Comparison of ENCODE assay signal across 1 cellular context in the genomic region with DNA sequence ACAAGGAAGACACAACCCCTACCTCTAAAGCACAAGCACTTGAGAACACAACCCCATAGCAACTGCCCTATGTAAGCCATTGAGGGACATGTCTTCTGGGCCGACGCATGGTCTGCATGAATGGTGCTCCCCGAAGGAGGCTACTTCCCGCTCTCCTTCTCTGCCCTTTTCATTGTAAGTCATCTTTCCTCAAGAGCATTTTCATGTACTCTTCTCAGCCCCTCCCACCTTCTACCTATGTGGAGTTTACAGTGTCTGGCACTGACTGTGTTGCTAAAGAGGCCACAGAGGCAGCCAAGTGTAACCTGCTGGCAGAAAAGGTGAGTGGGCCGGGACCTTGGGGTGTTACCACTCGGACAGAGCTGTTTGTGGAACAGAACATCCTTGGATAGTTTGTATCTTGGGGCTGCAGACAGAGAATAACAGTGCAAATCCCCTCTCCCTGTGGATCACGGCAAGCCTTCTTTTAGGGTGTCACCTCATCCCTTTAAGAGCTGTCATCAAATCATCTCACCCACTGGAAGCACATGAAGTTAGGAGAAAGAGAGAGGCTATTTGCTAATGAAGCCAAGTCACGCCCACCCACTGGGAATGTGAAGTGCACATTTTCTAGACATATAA.
TF ChIP-seq lines count a peak whose summit lies in the region.

No MANE protein-coding gene starts in this region.

TF ChIP-seq in GM23338, 12 proteins besides CTCF, POLR2A, EP300 and RAD21:
- TF ChIP-seq, protein P1, sequence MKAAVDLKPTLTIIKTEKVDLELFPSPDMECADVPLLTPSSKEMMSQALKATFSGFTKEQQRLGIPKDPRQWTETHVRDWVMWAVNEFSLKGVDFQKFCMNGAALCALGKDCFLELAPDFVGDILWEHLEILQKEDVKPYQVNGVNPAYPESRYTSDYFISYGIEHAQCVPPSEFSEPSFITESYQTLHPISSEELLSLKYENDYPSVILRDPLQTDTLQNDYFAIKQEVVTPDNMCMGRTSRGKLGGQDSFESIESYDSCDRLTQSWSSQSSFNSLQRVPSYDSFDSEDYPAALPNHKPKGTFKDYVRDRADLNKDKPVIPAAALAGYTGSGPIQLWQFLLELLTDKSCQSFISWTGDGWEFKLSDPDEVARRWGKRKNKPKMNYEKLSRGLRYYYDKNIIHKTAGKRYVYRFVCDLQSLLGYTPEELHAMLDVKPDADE (IDR thresholded peaks at IDR 0.05): no peak
- TF ChIP-seq JUNB (IDR thresholded peaks at IDR 0.05; ENCODE audit: unreplicated experiment) (no peak), EZH2 (IDR thresholded peaks at IDR 0.05; ENCODE audit: low read depth, unreplicated experiment) (no peak), NANOG (IDR thresholded peaks at IDR 0.05; ENCODE audit: borderline replicate concordance) (no peak), ZNF331 (CRISPR knock-in tag; IDR thresholded peaks at IDR 0.05; ENCODE audit: low read depth) (no peak), CREB1 (CRISPR knock-in tag; IDR thresholded peaks at IDR 0.05; ENCODE audit: low read depth) (no peak), EZH2phosphoT487 (IDR thresholded peaks at IDR 0.05; ENCODE audit: unreplicated experiment) (no peak), STAT1 (IDR thresholded peaks at IDR 0.05; ENCODE audit: unreplicated experiment) (no peak), ZNF114 (CRISPR knock-in tag; IDR thresholded peaks at IDR 0.05) (no peak), POLR2AphosphoS5 (IDR thresholded peaks at IDR 0.05; ENCODE audit: low read depth) (no peak)
- TF ChIP-seq, protein P2, sequence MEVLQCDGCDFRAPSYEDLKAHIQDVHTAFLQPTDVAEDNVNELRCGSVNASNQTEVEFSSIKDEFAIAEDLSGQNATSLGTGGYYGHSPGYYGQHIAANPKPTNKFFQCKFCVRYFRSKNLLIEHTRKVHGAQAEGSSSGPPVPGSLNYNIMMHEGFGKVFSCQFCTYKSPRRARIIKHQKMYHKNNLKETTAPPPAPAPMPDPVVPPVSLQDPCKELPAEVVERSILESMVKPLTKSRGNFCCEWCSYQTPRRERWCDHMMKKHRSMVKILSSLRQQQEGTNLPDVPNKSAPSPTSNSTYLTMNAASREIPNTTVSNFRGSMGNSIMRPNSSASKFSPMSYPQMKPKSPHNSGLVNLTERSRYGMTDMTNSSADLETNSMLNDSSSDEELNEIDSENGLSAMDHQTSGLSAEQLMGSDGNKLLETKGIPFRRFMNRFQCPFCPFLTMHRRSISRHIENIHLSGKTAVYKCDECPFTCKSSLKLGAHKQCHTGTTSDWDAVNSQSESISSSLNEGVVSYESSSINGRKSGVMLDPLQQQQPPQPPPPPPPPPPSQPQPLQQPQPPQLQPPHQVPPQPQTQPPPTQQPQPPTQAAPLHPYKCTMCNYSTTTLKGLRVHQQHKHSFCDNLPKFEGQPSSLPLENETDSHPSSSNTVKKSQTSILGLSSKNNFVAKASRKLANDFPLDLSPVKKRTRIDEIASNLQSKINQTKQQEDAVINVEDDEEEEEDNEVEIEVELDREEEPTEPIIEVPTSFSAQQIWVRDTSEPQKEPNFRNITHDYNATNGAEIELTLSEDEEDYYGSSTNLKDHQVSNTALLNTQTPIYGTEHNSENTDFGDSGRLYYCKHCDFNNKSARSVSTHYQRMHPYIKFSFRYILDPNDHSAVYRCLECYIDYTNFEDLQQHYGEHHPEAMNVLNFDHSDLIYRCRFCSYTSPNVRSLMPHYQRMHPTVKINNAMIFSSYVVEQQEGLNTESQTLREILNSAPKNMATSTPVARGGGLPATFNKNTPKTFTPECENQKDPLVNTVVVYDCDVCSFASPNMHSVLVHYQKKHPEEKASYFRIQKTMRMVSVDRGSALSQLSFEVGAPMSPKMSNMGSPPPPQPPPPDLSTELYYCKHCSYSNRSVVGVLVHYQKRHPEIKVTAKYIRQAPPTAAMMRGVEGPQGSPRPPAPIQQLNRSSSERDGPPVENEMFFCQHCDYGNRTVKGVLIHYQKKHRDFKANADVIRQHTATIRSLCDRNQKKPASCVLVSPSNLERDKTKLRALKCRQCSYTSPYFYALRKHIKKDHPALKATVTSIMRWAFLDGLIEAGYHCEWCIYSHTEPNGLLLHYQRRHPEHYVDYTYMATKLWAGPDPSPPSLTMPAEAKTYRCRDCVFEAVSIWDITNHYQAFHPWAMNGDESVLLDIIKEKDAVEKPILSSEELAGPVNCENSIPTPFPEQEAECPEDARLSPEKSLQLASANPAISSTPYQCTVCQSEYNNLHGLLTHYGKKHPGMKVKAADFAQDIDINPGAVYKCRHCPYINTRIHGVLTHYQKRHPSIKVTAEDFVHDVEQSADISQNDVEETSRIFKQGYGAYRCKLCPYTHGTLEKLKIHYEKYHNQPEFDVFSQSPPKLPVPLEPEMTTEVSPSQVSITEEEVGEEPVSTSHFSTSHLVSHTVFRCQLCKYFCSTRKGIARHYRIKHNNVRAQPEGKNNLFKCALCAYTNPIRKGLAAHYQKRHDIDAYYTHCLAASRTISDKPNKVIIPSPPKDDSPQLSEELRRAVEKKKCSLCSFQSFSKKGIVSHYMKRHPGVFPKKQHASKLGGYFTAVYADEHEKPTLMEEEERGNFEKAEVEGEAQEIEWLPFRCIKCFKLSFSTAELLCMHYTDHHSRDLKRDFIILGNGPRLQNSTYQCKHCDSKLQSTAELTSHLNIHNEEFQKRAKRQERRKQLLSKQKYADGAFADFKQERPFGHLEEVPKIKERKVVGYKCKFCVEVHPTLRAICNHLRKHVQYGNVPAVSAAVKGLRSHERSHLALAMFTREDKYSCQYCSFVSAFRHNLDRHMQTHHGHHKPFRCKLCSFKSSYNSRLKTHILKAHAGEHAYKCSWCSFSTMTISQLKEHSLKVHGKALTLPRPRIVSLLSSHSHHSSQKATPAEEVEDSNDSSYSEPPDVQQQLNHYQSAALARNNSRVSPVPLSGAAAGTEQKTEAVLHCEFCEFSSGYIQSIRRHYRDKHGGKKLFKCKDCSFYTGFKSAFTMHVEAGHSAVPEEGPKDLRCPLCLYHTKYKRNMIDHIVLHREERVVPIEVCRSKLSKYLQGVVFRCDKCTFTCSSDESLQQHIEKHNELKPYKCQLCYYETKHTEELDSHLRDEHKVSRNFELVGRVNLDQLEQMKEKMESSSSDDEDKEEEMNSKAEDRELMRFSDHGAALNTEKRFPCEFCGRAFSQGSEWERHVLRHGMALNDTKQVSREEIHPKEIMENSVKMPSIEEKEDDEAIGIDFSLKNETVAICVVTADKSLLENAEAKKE (CRISPR knock-in tag; IDR thresholded peaks at IDR 0.05): no peak
- TF ChIP-seq, protein P3, sequence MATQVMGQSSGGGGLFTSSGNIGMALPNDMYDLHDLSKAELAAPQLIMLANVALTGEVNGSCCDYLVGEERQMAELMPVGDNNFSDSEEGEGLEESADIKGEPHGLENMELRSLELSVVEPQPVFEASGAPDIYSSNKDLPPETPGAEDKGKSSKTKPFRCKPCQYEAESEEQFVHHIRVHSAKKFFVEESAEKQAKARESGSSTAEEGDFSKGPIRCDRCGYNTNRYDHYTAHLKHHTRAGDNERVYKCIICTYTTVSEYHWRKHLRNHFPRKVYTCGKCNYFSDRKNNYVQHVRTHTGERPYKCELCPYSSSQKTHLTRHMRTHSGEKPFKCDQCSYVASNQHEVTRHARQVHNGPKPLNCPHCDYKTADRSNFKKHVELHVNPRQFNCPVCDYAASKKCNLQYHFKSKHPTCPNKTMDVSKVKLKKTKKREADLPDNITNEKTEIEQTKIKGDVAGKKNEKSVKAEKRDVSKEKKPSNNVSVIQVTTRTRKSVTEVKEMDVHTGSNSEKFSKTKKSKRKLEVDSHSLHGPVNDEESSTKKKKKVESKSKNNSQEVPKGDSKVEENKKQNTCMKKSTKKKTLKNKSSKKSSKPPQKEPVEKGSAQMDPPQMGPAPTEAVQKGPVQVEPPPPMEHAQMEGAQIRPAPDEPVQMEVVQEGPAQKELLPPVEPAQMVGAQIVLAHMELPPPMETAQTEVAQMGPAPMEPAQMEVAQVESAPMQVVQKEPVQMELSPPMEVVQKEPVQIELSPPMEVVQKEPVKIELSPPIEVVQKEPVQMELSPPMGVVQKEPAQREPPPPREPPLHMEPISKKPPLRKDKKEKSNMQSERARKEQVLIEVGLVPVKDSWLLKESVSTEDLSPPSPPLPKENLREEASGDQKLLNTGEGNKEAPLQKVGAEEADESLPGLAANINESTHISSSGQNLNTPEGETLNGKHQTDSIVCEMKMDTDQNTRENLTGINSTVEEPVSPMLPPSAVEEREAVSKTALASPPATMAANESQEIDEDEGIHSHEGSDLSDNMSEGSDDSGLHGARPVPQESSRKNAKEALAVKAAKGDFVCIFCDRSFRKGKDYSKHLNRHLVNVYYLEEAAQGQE (IDR thresholded peaks at IDR 0.05; ENCODE audit: unreplicated experiment): no peak
TF ChIP-seq in GM23338: peak in this region for 0.
